1 cellular context compared by ENCODE assay signal in the genomic region with DNA sequence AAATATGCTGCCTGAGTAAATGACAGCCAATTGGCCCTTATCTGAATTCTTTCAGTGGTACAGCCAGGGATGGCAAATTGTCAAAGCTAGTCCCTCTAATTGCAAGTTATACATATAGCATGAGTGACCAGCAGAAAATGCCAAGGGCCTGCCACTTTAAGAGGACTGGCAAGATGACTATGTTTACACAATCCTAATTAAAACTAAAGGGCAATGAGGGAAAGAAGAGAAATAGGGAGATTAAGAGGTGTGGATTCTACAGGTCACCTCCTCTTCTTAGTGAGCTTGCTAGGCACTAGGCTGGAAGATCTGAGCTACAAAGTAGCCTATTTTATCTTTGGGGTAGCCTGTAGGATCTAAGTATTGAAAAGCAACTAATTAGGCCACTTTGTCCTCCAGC.
TF ChIP-seq lines count a peak whose summit lies in the region.

No MANE protein-coding gene starts in this region.

TF ChIP-seq in IMR-90, 13 proteins besides CTCF, POLR2A, EP300 and RAD21:
- TF ChIP-seq FOS (IDR thresholded peaks at IDR 0.05; ENCODE audit: low read depth, low read length) (no peak), CHD1 (IDR thresholded peaks at IDR 0.05; ENCODE audit: low read depth, low read length) (no peak), CEBPB (IDR thresholded peaks at IDR 0.05; ENCODE audit: low read depth, low read length) (no peak), MAFK (IDR thresholded peaks at IDR 0.05; ENCODE audit: low read depth, low read length) (no peak), BHLHE40 (IDR thresholded peaks at IDR 0.05; ENCODE audit: low read depth, low read length) (no peak), NFE2L2 (IDR thresholded peaks at IDR 0.05; ENCODE audit: low read depth, low read length) (no peak), MXI1 (IDR thresholded peaks at IDR 0.05; ENCODE audit: borderline replicate concordance, low read depth, low read length) (no peak), RCOR1 (IDR thresholded peaks at IDR 0.05; ENCODE audit: insufficient replicate concordance, low read length) (no peak), MAZ (IDR thresholded peaks at IDR 0.05; ENCODE audit: borderline replicate concordance, low read depth, low read length) (no peak), SMC3 (IDR thresholded peaks at IDR 0.05; ENCODE audit: low read depth, low read length) (no peak), RFX5 (IDR thresholded peaks at IDR 0.05; ENCODE audit: low read depth, low read length) (no peak)
- TF ChIP-seq, protein P1, sequence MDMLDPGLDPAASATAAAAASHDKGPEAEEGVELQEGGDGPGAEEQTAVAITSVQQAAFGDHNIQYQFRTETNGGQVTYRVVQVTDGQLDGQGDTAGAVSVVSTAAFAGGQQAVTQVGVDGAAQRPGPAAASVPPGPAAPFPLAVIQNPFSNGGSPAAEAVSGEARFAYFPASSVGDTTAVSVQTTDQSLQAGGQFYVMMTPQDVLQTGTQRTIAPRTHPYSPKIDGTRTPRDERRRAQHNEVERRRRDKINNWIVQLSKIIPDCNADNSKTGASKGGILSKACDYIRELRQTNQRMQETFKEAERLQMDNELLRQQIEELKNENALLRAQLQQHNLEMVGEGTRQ (IDR thresholded peaks at IDR 0.05; ENCODE audit: low read depth, low read length), result no peak
- TF ChIP-seq, protein P2, sequence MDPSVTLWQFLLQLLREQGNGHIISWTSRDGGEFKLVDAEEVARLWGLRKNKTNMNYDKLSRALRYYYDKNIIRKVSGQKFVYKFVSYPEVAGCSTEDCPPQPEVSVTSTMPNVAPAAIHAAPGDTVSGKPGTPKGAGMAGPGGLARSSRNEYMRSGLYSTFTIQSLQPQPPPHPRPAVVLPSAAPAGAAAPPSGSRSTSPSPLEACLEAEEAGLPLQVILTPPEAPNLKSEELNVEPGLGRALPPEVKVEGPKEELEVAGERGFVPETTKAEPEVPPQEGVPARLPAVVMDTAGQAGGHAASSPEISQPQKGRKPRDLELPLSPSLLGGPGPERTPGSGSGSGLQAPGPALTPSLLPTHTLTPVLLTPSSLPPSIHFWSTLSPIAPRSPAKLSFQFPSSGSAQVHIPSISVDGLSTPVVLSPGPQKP (IDR thresholded peaks at IDR 0.05; ENCODE audit: borderline replicate concordance, low read depth, low read length), result no peak
TF ChIP-seq in IMR-90: peak in this region for 0.
